In genomic region chr2:223051580-223052375, GRCh38 we compare ENCODE assay signal across 1 cellular context.
TF ChIP-seq lines count a peak whose summit lies in the region.

KCNE4 (plus strand) TSS chr2:223052190; CDS start chr2:223052831, 641 bp downstream.

TF ChIP-seq in HepG2, 621 proteins besides CTCF, POLR2A, EP300 and RAD21 (continued from another document):
- TF ChIP-seq STAT6 (CRISPR knock-in tag; IDR thresholded peaks at IDR 0.05; ENCODE audit: borderline replicate concordance) (no peak), FIP1L1 (IDR thresholded peaks at IDR 0.05; ENCODE audit: borderline replicate concordance, insufficient read depth, low read depth, low read length) (no peak), GPBP1L1 (CRISPR knock-in tag; IDR thresholded peaks at IDR 0.05) (no peak)
